1 cellular context compared by ENCODE assay signal in the genomic region with DNA sequence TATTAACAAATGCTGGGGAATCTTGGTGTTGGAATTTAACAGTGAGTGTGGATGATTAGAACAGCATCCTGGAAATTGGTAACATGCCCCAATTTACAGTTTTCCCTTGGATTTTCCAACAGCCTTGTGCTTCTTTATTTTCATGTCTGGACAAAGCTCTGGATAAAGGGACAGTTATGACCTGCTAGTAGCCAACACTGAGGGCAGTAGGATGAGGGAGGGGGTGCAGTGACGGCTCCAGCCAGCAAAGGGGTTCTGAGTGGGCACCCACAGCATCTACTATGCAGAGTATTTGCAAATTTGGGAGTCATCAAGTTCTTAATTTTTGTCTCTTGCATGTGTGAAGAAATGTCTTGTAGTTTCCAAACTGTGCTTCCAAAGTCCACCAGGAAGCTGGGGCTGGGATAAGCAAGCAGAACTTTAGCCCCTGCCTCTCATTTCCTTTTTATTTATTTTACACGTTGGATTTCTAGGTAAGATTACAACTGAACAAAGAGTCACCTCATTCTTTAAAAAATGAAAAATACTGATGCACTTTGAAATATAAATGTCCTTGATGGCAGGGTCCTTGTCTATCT.
A peak's percentile ranks its signal among the peaks of the same experiment; 100 is the strongest.
TF ChIP-seq lines count a peak whose summit lies in the region.

No MANE protein-coding gene starts in this region.

TF ChIP-seq in HepG2, 621 proteins besides CTCF, POLR2A, EP300 and RAD21 (continued from another document and continues in another):
- TF ChIP-seq, protein P1, sequence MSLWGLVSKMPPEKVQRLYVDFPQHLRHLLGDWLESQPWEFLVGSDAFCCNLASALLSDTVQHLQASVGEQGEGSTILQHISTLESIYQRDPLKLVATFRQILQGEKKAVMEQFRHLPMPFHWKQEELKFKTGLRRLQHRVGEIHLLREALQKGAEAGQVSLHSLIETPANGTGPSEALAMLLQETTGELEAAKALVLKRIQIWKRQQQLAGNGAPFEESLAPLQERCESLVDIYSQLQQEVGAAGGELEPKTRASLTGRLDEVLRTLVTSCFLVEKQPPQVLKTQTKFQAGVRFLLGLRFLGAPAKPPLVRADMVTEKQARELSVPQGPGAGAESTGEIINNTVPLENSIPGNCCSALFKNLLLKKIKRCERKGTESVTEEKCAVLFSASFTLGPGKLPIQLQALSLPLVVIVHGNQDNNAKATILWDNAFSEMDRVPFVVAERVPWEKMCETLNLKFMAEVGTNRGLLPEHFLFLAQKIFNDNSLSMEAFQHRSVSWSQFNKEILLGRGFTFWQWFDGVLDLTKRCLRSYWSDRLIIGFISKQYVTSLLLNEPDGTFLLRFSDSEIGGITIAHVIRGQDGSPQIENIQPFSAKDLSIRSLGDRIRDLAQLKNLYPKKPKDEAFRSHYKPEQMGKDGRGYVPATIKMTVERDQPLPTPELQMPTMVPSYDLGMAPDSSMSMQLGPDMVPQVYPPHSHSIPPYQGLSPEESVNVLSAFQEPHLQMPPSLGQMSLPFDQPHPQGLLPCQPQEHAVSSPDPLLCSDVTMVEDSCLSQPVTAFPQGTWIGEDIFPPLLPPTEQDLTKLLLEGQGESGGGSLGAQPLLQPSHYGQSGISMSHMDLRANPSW (CRISPR knock-in tag; IDR thresholded peaks at IDR 0.05; ENCODE audit: borderline replicate concordance): no peak
- TF ChIP-seq ZNF552 (CRISPR knock-in tag; IDR thresholded peaks at IDR 0.05; ENCODE audit: borderline replicate concordance) (no peak), ZNF740 (CRISPR knock-in tag; IDR thresholded peaks at IDR 0.05) (0 out of 2 replicates have a peak, but pooled peaks have one; percentile 18), ZNF256 (CRISPR knock-in tag; conservative IDR thresholded peaks at IDR 0.05) (no peak), ZNF550 (CRISPR knock-in tag; IDR thresholded peaks at IDR 0.05; ENCODE audit: borderline replicate concordance) (no peak), ZSCAN12 (CRISPR knock-in tag; IDR thresholded peaks at IDR 0.05) (no peak), HDAC6 (IDR thresholded peaks at IDR 0.05; ENCODE audit: low read depth, low read length) (no peak), NPAS2 (CRISPR knock-in tag; IDR thresholded peaks at IDR 0.05; ENCODE audit: borderline replicate concordance) (no peak), RARA (CRISPR knock-in tag; IDR thresholded peaks at IDR 0.05) (peak; percentile 81), ETV5 (CRISPR knock-in tag; IDR thresholded peaks at IDR 0.05; ENCODE audit: borderline replicate concordance) (peak; percentile 95), SMAD3 (CRISPR knock-in tag; IDR thresholded peaks at IDR 0.05) (peak; percentile 65), PREB (CRISPR knock-in tag; IDR thresholded peaks at IDR 0.05) (no peak), SP1 (IDR thresholded peaks at IDR 0.05) (no peak), SP1 (CRISPR knock-in tag; IDR thresholded peaks at IDR 0.05) (no peak), FIP1L1 (IDR thresholded peaks at IDR 0.05; ENCODE audit: borderline replicate concordance, insufficient read depth, low read depth, low read length) (no peak), ZFP82 (CRISPR knock-in tag; IDR thresholded peaks at IDR 0.05; ENCODE audit: borderline replicate concordance) (no peak), GFI1 (CRISPR knock-in tag; IDR thresholded peaks at IDR 0.05; ENCODE audit: borderline replicate concordance) (peak; percentile 71; the same call in 1 of the 2 replicates), SP2 (CRISPR knock-in tag; IDR thresholded peaks at IDR 0.05) (no peak), ELK4 (CRISPR knock-in tag; IDR thresholded peaks at IDR 0.05; ENCODE audit: borderline replicate concordance) (no peak), BHLHE40 (IDR thresholded peaks at IDR 0.05; ENCODE audit: low read length) (no peak), ZNF513 (CRISPR knock-in tag; conservative IDR thresholded peaks at IDR 0.05) (no peak), GLI4 (CRISPR knock-in tag; IDR thresholded peaks at IDR 0.05; ENCODE audit: borderline replicate concordance) (no peak; the same call in 1 of the 2 replicates), CENPBD1 (CRISPR knock-in tag; IDR thresholded peaks at IDR 0.05; ENCODE audit: borderline replicate concordance, low read depth) (no peak), EHMT2 (IDR thresholded peaks at IDR 0.05; ENCODE audit: borderline replicate concordance, low read depth, low read length) (no peak), PHF5A (CRISPR knock-in tag; IDR thresholded peaks at IDR 0.05; ENCODE audit: low read depth, unreplicated experiment) (no peak), ZBTB14 (CRISPR knock-in tag; IDR thresholded peaks at IDR 0.05) (no peak)
- TF ChIP-seq, protein P2, sequence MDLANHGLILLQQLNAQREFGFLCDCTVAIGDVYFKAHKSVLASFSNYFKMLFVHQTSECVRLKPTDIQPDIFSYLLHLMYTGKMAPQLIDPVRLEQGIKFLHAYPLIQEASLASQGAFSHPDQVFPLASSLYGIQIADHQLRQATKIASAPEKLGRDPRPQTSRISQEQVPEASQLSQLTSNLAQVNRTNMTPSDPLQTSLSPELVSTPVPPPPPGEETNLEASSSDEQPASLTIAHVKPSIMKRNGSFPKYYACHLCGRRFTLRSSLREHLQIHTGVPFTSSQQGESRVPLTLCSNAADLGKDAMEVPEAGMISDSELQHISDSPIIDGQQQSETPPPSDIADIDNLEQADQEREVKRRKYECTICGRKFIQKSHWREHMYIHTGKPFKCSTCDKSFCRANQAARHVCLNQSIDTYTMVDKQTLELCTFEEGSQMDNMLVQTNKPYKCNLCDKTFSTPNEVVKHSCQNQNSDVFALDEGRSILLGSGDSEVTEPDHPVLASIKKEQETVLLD (CRISPR knock-in tag; IDR thresholded peaks at IDR 0.05; ENCODE audit: low read depth): no peak
- TF ChIP-seq, protein P3, sequence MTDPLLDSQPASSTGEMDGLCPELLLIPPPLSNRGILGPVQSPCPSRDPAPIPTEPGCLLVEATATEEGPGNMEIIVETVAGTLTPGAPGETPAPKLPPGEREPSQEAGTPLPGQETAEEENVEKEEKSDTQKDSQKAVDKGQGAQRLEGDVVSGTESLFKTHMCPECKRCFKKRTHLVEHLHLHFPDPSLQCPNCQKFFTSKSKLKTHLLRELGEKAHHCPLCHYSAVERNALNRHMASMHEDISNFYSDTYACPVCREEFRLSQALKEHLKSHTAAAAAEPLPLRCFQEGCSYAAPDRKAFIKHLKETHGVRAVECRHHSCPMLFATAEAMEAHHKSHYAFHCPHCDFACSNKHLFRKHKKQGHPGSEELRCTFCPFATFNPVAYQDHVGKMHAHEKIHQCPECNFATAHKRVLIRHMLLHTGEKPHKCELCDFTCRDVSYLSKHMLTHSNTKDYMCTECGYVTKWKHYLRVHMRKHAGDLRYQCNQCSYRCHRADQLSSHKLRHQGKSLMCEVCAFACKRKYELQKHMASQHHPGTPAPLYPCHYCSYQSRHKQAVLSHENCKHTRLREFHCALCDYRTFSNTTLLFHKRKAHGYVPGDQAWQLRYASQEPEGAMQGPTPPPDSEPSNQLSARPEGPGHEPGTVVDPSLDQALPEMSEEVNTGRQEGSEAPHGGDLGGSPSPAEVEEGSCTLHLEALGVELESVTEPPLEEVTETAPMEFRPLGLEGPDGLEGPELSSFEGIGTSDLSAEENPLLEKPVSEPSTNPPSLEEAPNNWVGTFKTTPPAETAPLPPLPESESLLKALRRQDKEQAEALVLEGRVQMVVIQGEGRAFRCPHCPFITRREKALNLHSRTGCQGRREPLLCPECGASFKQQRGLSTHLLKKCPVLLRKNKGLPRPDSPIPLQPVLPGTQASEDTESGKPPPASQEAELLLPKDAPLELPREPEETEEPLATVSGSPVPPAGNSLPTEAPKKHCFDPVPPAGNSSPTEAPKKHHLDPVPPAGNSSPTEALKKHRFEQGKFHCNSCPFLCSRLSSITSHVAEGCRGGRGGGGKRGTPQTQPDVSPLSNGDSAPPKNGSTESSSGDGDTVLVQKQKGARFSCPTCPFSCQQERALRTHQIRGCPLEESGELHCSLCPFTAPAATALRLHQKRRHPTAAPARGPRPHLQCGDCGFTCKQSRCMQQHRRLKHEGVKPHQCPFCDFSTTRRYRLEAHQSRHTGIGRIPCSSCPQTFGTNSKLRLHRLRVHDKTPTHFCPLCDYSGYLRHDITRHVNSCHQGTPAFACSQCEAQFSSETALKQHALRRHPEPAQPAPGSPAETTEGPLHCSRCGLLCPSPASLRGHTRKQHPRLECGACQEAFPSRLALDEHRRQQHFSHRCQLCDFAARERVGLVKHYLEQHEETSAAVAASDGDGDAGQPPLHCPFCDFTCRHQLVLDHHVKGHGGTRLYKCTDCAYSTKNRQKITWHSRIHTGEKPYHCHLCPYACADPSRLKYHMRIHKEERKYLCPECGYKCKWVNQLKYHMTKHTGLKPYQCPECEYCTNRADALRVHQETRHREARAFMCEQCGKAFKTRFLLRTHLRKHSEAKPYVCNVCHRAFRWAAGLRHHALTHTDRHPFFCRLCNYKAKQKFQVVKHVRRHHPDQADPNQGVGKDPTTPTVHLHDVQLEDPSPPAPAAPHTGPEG (CRISPR knock-in tag; IDR thresholded peaks at IDR 0.05): no peak
- TF ChIP-seq, protein P4, sequence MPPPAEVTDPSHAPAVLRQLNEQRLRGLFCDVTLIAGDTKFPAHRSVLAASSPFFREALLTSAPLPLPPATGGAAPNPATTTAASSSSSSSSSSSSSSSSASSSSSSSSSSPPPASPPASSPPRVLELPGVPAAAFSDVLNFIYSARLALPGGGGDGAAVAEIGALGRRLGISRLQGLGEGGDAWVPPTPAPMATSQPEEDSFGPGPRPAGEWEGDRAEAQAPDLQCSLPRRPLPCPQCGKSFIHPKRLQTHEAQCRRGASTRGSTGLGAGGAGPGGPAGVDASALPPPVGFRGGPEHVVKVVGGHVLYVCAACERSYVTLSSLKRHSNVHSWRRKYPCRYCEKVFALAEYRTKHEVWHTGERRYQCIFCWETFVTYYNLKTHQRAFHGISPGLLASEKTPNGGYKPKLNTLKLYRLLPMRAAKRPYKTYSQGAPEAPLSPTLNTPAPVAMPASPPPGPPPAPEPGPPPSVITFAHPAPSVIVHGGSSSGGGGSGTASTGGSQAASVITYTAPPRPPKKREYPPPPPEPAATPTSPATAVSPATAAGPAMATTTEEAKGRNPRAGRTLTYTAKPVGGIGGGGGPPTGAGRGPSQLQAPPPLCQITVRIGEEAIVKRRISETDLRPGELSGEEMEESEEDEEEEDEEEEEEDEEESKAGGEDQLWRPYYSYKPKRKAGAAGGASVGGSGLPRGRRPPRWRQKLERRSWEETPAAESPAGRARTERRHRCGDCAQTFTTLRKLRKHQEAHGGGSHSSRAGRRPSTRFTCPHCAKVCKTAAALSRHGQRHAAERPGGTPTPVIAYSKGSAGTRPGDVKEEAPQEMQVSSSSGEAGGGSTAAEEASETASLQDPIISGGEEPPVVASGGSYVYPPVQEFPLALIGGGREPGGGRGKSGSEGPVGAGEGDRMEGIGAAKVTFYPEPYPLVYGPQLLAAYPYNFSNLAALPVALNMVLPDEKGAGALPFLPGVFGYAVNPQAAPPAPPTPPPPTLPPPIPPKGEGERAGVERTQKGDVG (CRISPR knock-in tag; IDR thresholded peaks at IDR 0.05; ENCODE audit: borderline replicate concordance): no peak
- TF ChIP-seq, protein P5, sequence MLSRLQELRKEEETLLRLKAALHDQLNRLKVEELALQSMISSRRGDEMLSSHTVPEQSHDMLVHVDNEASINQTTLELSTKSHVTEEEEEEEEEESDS (CRISPR knock-in tag; IDR thresholded peaks at IDR 0.05; ENCODE audit: borderline replicate concordance): no peak
- TF ChIP-seq, protein P6, sequence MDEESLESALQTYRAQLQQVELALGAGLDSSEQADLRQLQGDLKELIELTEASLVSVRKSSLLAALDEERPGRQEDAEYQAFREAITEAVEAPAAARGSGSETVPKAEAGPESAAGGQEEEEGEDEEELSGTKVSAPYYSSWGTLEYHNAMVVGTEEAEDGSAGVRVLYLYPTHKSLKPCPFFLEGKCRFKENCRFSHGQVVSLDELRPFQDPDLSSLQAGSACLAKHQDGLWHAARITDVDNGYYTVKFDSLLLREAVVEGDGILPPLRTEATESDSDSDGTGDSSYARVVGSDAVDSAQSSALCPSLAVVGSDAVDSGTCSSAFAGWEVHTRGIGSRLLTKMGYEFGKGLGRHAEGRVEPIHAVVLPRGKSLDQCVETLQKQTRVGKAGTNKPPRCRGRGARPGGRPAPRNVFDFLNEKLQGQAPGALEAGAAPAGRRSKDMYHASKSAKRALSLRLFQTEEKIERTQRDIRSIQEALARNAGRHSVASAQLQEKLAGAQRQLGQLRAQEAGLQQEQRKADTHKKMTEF (CRISPR knock-in tag; IDR thresholded peaks at IDR 0.05): peak; percentile 49; the same call in 1 of the 2 replicates
